In genomic region chr5:76580983-76581382, GRCh38 we compare ENCODE assay signal across 16 cellular contexts. TPM values are rescaled to one million over a fixed set of nuclear protein-coding genes. Genes with fewer than 3 reads are reported as not detected.
"Had no signal": no experiment of that assay in that cellular context is flagged by ENCODE, and none has a peak within 500 bp of the region (broad histone marks: within the 10 kb centered on the region; RNA-seq: fewer than 3 reads in every experiment).

No MANE protein-coding gene starts in this region.

- H3K9me3 Mint-ChIP-seq: activated CD4-positive, alpha-beta T cell treated with anti-CD3 and anti-CD28 coated beads, Interleukin-2, amount 10 ng/mL, durations not matched to agents 7 days and 5 days; activated naive CD8-positive, alpha-beta T cell treated with anti-CD3 and anti-CD28 coated beads, Interleukin-2, amount 50 U/mL, for 24 hours; neural crest cell; T-helper 2 cell treated with Interferon-gamma antibody and Interleukin-4, amounts not matched to agents 5 μg/mL and 100 μg/mL, for 36 hours had no signal

- ATAC-seq: activated naive CD8-positive, alpha-beta T cell treated with anti-CD3 and anti-CD28 coated beads, Interleukin-2, amount 50 U/mL, for 24 hours; esophagus mucosa; sciatic nerve had no signal

- H3K36me3 ChIP-seq: ascending aorta, breast epithelium had no signal

- DNase-seq: activated CD4-positive, alpha-beta T cell treated with anti-CD3 and anti-CD28 coated beads, Interleukin-2, amount 10 ng/mL, durations not matched to agents 7 days and 5 days; activated CD4-positive, CD25-positive, alpha-beta regulatory T cell; activated naive CD4-positive, alpha-beta T cell treated with Interleukin-2 at 50 U/mL for 16 hours; activated naive CD8-positive, alpha-beta T cell treated with anti-CD3 and anti-CD28 coated beads, Interleukin-2, amount 50 U/mL, for 24 hours; activated T-cell treated with anti-CD3 and anti-CD28 coated beads for 4 hours; mesendoderm; spleen; SW 1271 had no signal

- H3K27ac ChIP-seq: ascending aorta, breast epithelium had no signal

- H3K4me3 ChIP-seq: ascending aorta, breast epithelium, spleen had no signal

- H3K4me1 ChIP-seq: ascending aorta, breast epithelium had no signal

- H3K27me3 Mint-ChIP-seq: activated CD4-positive, alpha-beta T cell treated with anti-CD3 and anti-CD28 coated beads, Interleukin-2, amount 10 ng/mL, durations not matched to agents 7 days and 5 days; activated naive CD8-positive, alpha-beta T cell treated with anti-CD3 and anti-CD28 coated beads, Interleukin-2, amount 50 U/mL, for 24 hours had no signal

- H3K4me3 Mint-ChIP-seq: activated CD4-positive, alpha-beta T cell treated with anti-CD3 and anti-CD28 coated beads, Interleukin-2, amount 10 ng/mL, durations not matched to agents 7 days and 5 days; activated naive CD8-positive, alpha-beta T cell treated with anti-CD3 and anti-CD28 coated beads, Interleukin-2, amount 50 U/mL, for 24 hours; neural crest cell; T-helper 2 cell treated with Interferon-gamma antibody and Interleukin-4, amounts not matched to agents 5 μg/mL and 100 μg/mL, for 36 hours had no signal

- H3K27ac Mint-ChIP-seq: activated CD4-positive, alpha-beta T cell treated with anti-CD3 and anti-CD28 coated beads, Interleukin-2, amount 10 ng/mL, durations not matched to agents 7 days and 5 days; T-helper 2 cell treated with Interferon-gamma antibody and Interleukin-4, amounts not matched to agents 5 μg/mL and 100 μg/mL, for 36 hours had no signal

- H3K27me3 ChIP-seq: ascending aorta, breast epithelium, spleen had no signal

- H3K4me1 Mint-ChIP-seq: neural crest cell had no signal

- H3K9me3 ChIP-seq: ascending aorta, breast epithelium, spleen had no signal

RNA-seq across cellular contexts. Expression of gene F2RL2, which starts 42.2 kb away (rescaled TPM):
- total RNA-seq: activated CD4-positive, alpha-beta T cell treated with anti-CD3 and anti-CD28 coated beads, Interleukin-2, amount 10 ng/mL, durations not matched to agents 7 days and 5 days; activated CD8-positive, alpha-beta memory T cell treated with anti-CD3 and anti-CD28 coated beads for 36 hours; ascending aorta; neural crest cell had no signal
- polyA plus RNA-seq: keratinocyte had no signal
